12 cellular contexts compared by ENCODE assay signal in the genomic region with DNA sequence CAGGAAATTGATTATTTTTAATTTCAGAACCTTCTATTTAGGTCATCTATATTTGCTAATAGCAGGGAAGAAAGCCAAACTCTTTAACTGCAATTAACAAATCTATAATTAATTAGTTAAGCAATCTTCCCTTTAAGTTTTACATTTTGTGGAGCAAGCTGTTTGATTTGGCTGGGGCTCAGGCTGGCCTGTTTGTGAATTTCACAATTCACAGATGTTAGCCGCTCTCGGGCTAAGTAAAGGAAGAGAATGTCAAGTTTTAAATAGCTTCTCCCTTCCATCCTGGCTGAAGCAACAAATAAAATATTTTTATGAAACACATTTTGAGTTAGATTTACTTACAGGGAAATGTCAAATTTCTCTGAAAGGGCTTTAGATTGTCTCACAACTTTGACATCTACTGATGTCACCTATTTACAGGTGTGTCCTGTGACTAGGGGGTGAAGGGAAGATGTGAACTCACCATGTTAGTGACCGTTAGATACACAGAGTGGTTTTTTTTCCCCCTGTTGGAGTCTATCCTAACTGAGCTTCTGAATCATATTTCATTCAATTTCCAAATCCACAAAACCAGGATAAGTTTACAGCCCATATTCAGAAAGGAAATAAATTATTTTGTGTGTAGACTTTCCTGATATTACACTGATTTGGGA. TPM values are rescaled to one million over a fixed set of nuclear protein-coding genes. Genes with fewer than 3 reads are reported as not detected.
A peak's percentile ranks its signal among the peaks of the same experiment; 100 is the strongest.
DNase-seq lines count a peak whose midpoint lies in the region; ATAC-seq, FAIRE-seq and TF ChIP-seq lines count a peak whose summit lies in the region.
"Had no signal": no experiment of that assay in that cellular context is flagged by ENCODE, and none has a peak within 500 bp of the region (broad histone marks: within the 10 kb centered on the region; RNA-seq: fewer than 3 reads in every experiment).

No MANE protein-coding gene starts in this region.

- peak; percentile 41 for FAIRE-seq in endometrium (lab: Jason Lieb, UNC)
- no peak for FAIRE-seq in pancreas (lab: Jason Lieb, UNC)

- peak overlapping the region; percentile 44 for H3K4me3 ChIP-seq in DOHH2 (ENCODE audit: low read length)
- H3K4me3 ChIP-seq in pancreas: no peak overlapping the region

- 0 out of 2 replicates have a peak, but pooled peaks cover 2% of the 10 kb centered on the region for H3F3A ChIP-seq in DOHH2 (ENCODE audit: control insufficient read depth, insufficient read depth)

- no peaks in the 10 kb centered on the region for H3K36me3 Mint-ChIP-seq in Calu3 (ENCODE audit: insufficient read depth, unreplicated experiment)

- TF ChIP-seq CTCF in DOHH2 (IDR thresholded peaks at IDR 0.05; ENCODE audit: low read depth, low read length, poor library complexity, severe bottlenecking): no peak
- TF ChIP-seq CTCF in pancreas (IDR thresholded peaks at IDR 0.05): no peak
- no peak for TF ChIP-seq CTCF in Calu3 (IDR thresholded peaks at IDR 0.05; ENCODE audit: unreplicated experiment)

- no peak overlapping the region for H3K4me3 Mint-ChIP-seq in Calu3 (ENCODE audit: low read depth, unreplicated experiment)

- BruUV-seq in Calu3 (replicated peaks; lab: Mats Ljungman, UMichigan): no TSS peak

- peaks cover 48% of the 10 kb centered on the region for H3K4me1 ChIP-seq in DOHH2 (ENCODE audit: control insufficient read depth, low read length)
- peaks cover 0 to 9% (median 5%) of the 10 kb centered on the region in 3 donors for H3K4me1 ChIP-seq in pancreas

- peaks cover 9% of the 10 kb centered on the region for H3K4me1 Mint-ChIP-seq in Calu3 (ENCODE audit: low read depth, unreplicated experiment)

- no peaks in the 10 kb centered on the region for H3K9me3 Mint-ChIP-seq in Calu3 (ENCODE audit: low read depth, unreplicated experiment)

- H3K79me2 ChIP-seq in DOHH2 (ENCODE audit: control insufficient read depth, low read length): peaks cover 21% of the 10 kb centered on the region

- H3K27ac ChIP-seq in DOHH2 (ENCODE audit: low read depth, low read length) (peak overlapping the region; percentile 82), pancreas (no peak overlapping the region)

- H3K36me3 ChIP-seq in DOHH2 (ENCODE audit: control insufficient read depth, low read length): no peaks in the 10 kb centered on the region
- H3K36me3 ChIP-seq in pancreas: no peaks in the 10 kb centered on the region

- no peaks in the 10 kb centered on the region for H3K9me3 ChIP-seq in DOHH2 (ENCODE audit: control insufficient read depth, insufficient read depth, low read length)
- no peaks in the 10 kb centered on the region for H3K9me3 ChIP-seq in pancreas

- no peaks in the 10 kb centered on the region for H3K27me3 ChIP-seq in DOHH2 (ENCODE audit: control insufficient read depth, low read length)
- no peaks in the 10 kb centered on the region for H3K27me3 ChIP-seq in pancreas

- H3K9me2 ChIP-seq in DOHH2 (replicated peaks; ENCODE audit: control insufficient read depth, low read length): no peaks in the 10 kb centered on the region

- CTCF ChIA-PET in Calu3 (lab: Charles Lee): interaction anchor here (1.1 to 1.2 kb wide), 2 partner anchors 10 to 357 kb away, joined by 4 read pairs; no protein-coding TSS in a partner anchor

- H3K27me3 Mint-ChIP-seq in Calu3 (ENCODE audit: unreplicated experiment): no peaks in the 10 kb centered on the region

- peak overlapping the region; percentile 48 for H3K4me2 ChIP-seq in DOHH2 (ENCODE audit: low read length)

- peak; percentile 18 for DNase-seq in NCI-H69 (lab: John Stamatoyannopoulos, UW)
- DNase-seq in pancreas: peak in 5 of 6 donors; percentile 4 to 56 (median 17)
- no peak for DNase-seq in Calu3
- no peak for DNase-seq in cerebellar cortex (ENCODE audit: low spot score)
- DNase-seq: activated CD4-positive, alpha-beta T cell treated with anti-CD3 and anti-CD28 coated beads for 1 hour; activated naive CD4-positive, alpha-beta T cell treated with Interleukin-2 at 50 U/mL for 16 hours; dorsolateral prefrontal cortex; NCI-H2029 treated with DMSO at 0.1 percent for 48 hours had no signal

- ATAC-seq in pancreas (peak in 3 of 4 donors; percentile 79 to 90 (median 87)), HG02870 (IDR thresholded peaks at IDR 0.05; ENCODE audit: unreplicated experiment) (no peak), GM21737 (IDR thresholded peaks at IDR 0.05; ENCODE audit: unreplicated experiment) (no peak)

- no peaks in the 10 kb centered on the region for H4K20me1 ChIP-seq in DOHH2 (ENCODE audit: control insufficient read depth, insufficient read depth, low read depth, low read length)

- 12 to 13% methylated on average over 3 of the region's 3 CpGs for WGBS in pancreas, 2 donors

- intact Hi-C loops in pancreas (cut with DNase I) (no loop called here), Calu3 (cut with micrococcal nuclease; ENCODE audit: unreplicated experiment) (no loop called here)

- H3K27ac Mint-ChIP-seq in Calu3 (ENCODE audit: unreplicated experiment): no peak overlapping the region

RNA-seq across cellular contexts. Expression of a gene that starts 1.3 kb away (rescaled TPM):
- total RNA-seq in pancreas (under 1 TPM in 4 of 6 donors, not detected in 2; 0.03 to 0.47 (median 0.27) TPM), Calu3 (2022) (0.12 TPM in 1 of 2 replicates, not detected in the other)
- polyA plus RNA-seq in pancreas: under 1 TPM in 1 of 2 donors, not detected in 1; 0.02 TPM

Comparison
In these comparisons a context has a peak if more than half of its experiments do, and no peak if none do; other contexts are left out.
1. DNase-seq: peak in NCI-H69 (single experiment) and pancreas (5 of 6); none in Calu3 (single experiment) and cerebellar cortex (single experiment).
2. ATAC-seq: peak in pancreas (3 of 4); none in HG02870 (single experiment) and GM21737 (single experiment).